In genomic region chr20:46344488-46345162, GRCh38 we compare ENCODE assay signal across 1 cellular context.
TF ChIP-seq lines count a peak whose summit lies in the region.

No MANE protein-coding gene starts in this region.

TF ChIP-seq in HepG2, 621 proteins besides CTCF, POLR2A, EP300 and RAD21 (continued from another document):
- TF ChIP-seq ZNF749 (CRISPR knock-in tag; IDR thresholded peaks at IDR 0.05; ENCODE audit: borderline replicate concordance) (0 out of 2 replicates have a peak, but pooled peaks have one; percentile 32), SAFB2 (CRISPR knock-in tag; IDR thresholded peaks at IDR 0.05; ENCODE audit: borderline replicate concordance, low read depth) (0 out of 2 replicates have a peak, but pooled peaks have one; percentile 55), NAIF1 (CRISPR knock-in tag; IDR thresholded peaks at IDR 0.05; ENCODE audit: borderline replicate concordance) (no peak), KAT8 (CRISPR knock-in tag; IDR thresholded peaks at IDR 0.05) (no peak), FOXA1 (IDR thresholded peaks at IDR 0.05) (peak; percentile 61), FOXA1 (CRISPR knock-in tag; IDR thresholded peaks at IDR 0.05) (no peak), TARDBP (CRISPR knock-in tag; IDR thresholded peaks at IDR 0.05) (peak; percentile 73; the same call in 1 of the 2 replicates), HES4 (CRISPR knock-in tag; IDR thresholded peaks at IDR 0.05; ENCODE audit: borderline replicate concordance) (no peak), GATAD1 (CRISPR knock-in tag; IDR thresholded peaks at IDR 0.05) (no peak), ZNF775 (CRISPR knock-in tag; IDR thresholded peaks at IDR 0.05; ENCODE audit: borderline replicate concordance) (no peak), FOXK1 (CRISPR knock-in tag; IDR thresholded peaks at IDR 0.05; ENCODE audit: borderline replicate concordance, low read depth) (no peak), HOXA7 (CRISPR knock-in tag; IDR thresholded peaks at IDR 0.05) (no peak), POLR2G (IDR thresholded peaks at IDR 0.05; ENCODE audit: low read depth, low read length) (peak; percentile 42; the same call in 1 of the 2 replicates), GLI4 (CRISPR knock-in tag; IDR thresholded peaks at IDR 0.05; ENCODE audit: borderline replicate concordance) (no peak), NCOA1 (CRISPR knock-in tag; IDR thresholded peaks at IDR 0.05) (no peak), CENPT (CRISPR knock-in tag; IDR thresholded peaks at IDR 0.05; ENCODE audit: low read depth) (no peak), ZNF354B (CRISPR knock-in tag; IDR thresholded peaks at IDR 0.05) (no peak), ARID2 (CRISPR knock-in tag; IDR thresholded peaks at IDR 0.05; ENCODE audit: borderline replicate concordance) (no peak)
- TF ChIP-seq, protein P1, sequence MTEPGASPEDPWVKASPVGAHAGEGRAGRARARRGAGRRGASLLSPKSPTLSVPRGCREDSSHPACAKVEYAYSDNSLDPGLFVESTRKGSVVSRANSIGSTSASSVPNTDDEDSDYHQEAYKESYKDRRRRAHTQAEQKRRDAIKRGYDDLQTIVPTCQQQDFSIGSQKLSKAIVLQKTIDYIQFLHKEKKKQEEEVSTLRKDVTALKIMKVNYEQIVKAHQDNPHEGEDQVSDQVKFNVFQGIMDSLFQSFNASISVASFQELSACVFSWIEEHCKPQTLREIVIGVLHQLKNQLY (CRISPR knock-in tag; IDR thresholded peaks at IDR 0.05), result no peak
- TF ChIP-seq, protein P2, sequence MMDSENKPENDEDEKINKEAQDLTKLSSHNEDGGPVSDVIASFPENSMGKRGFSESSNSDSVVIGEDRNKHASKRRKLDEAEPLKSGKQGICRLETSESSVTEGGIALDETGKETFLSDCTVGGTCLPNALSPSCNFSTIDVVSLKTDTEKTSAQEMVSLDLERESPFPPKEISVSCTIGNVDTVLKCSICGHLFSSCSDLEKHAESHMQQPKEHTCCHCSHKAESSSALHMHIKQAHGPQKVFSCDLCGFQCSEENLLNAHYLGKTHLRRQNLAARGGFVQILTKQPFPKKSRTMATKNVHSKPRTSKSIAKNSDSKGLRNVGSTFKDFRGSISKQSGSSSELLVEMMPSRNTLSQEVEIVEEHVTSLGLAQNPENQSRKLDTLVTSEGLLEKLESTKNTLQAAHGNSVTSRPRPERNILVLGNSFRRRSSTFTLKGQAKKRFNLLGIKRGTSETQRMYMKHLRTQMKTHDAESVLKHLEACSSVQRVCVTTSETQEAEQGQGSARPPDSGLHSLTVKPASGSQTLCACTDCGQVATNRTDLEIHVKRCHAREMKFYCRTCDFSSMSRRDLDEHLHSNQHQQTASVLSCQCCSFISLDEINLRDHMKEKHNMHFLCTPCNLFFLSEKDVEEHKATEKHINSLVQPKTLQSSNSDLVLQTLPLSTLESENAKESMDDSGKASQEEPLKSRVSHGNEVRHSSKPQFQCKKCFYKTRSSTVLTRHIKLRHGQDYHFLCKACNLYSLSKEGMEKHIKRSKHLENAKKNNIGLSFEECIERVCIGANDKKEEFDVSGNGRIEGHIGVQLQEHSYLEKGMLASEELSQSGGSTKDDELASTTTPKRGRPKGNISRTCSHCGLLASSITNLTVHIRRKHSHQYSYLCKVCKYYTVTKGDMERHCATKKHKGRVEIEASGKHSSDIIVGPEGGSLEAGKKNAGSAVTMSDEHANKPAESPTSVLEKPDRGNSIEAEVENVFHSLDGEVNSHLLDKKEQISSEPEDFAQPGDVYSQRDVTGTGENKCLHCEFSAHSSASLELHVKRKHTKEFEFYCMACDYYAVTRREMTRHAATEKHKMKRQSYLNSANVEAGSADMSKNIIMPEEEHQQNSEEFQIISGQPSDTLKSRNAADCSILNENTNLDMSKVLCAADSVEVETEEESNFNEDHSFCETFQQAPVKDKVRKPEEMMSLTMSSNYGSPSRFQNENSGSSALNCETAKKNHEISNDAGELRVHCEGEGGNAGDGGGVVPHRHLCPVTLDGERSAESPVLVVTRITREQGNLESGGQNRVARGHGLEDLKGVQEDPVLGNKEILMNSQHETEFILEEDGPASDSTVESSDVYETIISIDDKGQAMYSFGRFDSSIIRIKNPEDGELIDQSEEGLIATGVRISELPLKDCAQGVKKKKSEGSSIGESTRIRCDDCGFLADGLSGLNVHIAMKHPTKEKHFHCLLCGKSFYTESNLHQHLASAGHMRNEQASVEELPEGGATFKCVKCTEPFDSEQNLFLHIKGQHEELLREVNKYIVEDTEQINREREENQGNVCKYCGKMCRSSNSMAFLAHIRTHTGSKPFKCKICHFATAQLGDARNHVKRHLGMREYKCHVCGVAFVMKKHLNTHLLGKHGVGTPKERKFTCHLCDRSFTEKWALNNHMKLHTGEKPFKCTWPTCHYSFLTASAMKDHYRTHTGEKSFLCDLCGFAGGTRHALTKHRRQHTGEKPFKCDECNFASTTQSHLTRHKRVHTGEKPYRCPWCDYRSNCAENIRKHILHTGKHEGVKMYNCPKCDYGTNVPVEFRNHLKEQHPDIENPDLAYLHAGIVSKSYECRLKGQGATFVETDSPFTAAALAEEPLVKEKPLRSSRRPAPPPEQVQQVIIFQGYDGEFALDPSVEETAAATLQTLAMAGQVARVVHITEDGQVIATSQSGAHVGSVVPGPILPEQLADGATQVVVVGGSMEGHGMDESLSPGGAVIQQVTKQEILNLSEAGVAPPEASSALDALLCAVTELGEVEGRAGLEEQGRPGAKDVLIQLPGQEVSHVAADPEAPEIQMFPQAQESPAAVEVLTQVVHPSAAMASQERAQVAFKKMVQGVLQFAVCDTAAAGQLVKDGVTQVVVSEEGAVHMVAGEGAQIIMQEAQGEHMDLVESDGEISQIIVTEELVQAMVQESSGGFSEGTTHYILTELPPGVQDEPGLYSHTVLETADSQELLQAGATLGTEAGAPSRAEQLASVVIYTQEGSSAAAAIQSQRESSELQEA (CRISPR knock-in tag; IDR thresholded peaks at IDR 0.05; ENCODE audit: not compliant biosample characterization), result no peak
